Comparison of ENCODE assay signal across 22 cellular contexts in the genomic region with DNA sequence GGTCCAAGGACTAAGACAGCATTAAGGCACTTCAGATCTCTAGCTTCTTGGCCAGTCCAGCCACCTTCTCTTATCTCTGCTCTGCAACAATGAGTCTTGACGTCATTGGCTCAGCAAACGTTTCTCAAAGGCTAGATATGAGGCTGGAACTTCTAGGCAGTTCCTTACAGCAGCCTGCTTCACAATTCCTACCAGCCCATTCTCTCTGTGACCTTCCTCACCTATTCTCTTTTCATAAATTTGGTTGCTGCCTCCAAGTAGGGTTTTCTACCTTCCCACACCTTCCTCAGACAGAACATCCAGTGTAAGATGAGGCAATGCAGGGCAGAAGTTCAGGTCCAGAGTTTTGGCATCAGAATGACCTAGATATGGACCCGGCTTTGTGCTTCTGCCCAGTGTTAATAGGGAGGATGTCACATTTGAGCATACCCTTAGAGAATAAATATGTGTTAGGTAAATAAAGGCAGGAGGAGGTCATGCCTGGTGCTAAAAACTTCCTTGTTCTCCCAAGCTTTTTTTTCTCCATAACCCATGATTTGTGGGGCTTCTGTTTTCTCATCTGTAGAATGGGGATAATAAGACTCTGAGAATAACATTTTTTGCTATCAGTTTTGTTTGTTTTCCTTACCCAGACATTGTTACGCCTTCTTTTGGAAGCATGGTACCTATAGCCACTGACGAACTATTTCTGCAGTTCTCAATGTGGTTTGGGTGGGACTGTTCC.
"Had no signal": no experiment of that assay in that cellular context is flagged by ENCODE, and none has a peak within 500 bp of the region (broad histone marks: within the 10 kb centered on the region; RNA-seq: fewer than 3 reads in every experiment).

No MANE protein-coding gene starts in this region.

- H3K4me3 ChIP-seq: esophagus muscularis mucosa, right atrium auricular region, transverse colon had no signal

- ATAC-seq: naive thymus-derived CD4-positive, alpha-beta T cell; stimulated activated naive B cell treated with anti-CD40 and anti-IgM and Interleukin-4, amounts not matched to agents 10 μg/mL and 1 μg/mL and 100 μg/mL, for 72 hours had no signal

- DNase-seq: activated CD4-positive, alpha-beta memory T cell treated with anti-CD3 and anti-CD28 coated beads, Interleukin-2, amount 10 ng/mL, durations not matched to agents 7 days and 5 days; activated CD4-positive, alpha-beta T cell treated with anti-CD3 and anti-CD28 coated beads for 1 hour; activated CD4-positive, alpha-beta T cell treated with anti-CD3 and anti-CD28 coated beads, Interleukin-2, amount 10 ng/mL, durations not matched to agents 7 days and 5 days; activated CD8-positive, alpha-beta memory T cell treated with anti-CD3 and anti-CD28 coated beads, Interleukin-2, amount 50 U/mL, for 48 hours; activated gamma-delta T cell; activated naive CD4-positive, alpha-beta T cell treated with anti-CD3 and anti-CD28 coated beads, Interleukin-2, amount 10 ng/mL, durations not matched to agents 7 days and 5 days; activated naive CD8-positive, alpha-beta T cell treated with anti-CD3 and anti-CD28 coated beads, Interleukin-2, amount 10 ng/mL, durations not matched to agents 7 days and 5 days; activated T-cell treated with anti-CD3 and anti-CD28 coated beads, Interleukin-2, amount 50 U/mL, for 24 hours; amniotic stem cell; caudate nucleus; cortex of kidney; glutamatergic neuron; islet precursor cell; naive thymus-derived CD4-positive, alpha-beta T cell; nucleus accumbens; stimulated activated CD4-positive, alpha-beta T cell treated with anti-CD3 and anti-CD28 coated beads, Interleukin-15, amount 100 ng/mL, for 24 hours; stimulated activated CD4-positive, alpha-beta T cell treated with anti-CD3 and anti-CD28 coated beads, Interleukin-2, amount 100 ng/mL, for 24 hours; stimulated activated naive B cell treated with anti-CD40 and anti-IgM and Interleukin-4, amounts not matched to agents 10 μg/mL and 1 μg/mL and 100 μg/mL, for 72 hours; T-helper 1 cell; transverse colon had no signal
